Comparison of ENCODE assay signal across 2 cellular contexts in the genomic region with DNA sequence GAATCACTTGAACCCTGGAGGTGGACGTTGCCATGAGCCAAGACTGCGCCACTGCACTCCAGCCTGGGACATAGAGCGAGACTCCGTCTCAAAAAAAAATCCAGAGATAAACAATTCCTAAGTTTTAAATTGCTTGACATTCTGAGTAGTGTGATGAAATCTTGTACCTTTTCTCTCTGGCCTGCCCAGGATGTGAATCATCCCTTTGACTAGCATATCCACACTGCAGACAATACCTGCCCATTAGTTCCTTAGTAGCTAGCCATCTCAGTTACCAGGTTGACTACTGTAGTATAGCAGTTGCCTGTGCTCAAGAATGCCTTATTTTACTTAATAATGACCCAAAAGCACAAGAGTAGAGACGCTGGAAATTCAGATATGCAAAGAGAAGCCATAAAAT.
A peak's percentile ranks its signal among the peaks of the same experiment; 100 is the strongest.
TF ChIP-seq lines count a peak whose summit lies in the region.

No MANE protein-coding gene starts in this region.

TF ChIP-seq in HCT116, 20 proteins besides CTCF, POLR2A, EP300 and RAD21 (continued from another document):
- TF ChIP-seq FOSL1 (IDR thresholded peaks at IDR 0.05; ENCODE audit: low read depth) (peak; percentile 46; the same call in 1 of the 2 replicates), ELF1 (IDR thresholded peaks at IDR 0.05; ENCODE audit: borderline replicate concordance, low read depth) (no peak), TCF7L2 (IDR thresholded peaks at IDR 0.05; ENCODE audit: borderline replicate concordance, extremely low read depth, insufficient read depth, insufficient read length) (no peak), CEBPB (IDR thresholded peaks at IDR 0.05; ENCODE audit: low read depth) (peak; percentile 68)
- TF ChIP-seq, protein P1, sequence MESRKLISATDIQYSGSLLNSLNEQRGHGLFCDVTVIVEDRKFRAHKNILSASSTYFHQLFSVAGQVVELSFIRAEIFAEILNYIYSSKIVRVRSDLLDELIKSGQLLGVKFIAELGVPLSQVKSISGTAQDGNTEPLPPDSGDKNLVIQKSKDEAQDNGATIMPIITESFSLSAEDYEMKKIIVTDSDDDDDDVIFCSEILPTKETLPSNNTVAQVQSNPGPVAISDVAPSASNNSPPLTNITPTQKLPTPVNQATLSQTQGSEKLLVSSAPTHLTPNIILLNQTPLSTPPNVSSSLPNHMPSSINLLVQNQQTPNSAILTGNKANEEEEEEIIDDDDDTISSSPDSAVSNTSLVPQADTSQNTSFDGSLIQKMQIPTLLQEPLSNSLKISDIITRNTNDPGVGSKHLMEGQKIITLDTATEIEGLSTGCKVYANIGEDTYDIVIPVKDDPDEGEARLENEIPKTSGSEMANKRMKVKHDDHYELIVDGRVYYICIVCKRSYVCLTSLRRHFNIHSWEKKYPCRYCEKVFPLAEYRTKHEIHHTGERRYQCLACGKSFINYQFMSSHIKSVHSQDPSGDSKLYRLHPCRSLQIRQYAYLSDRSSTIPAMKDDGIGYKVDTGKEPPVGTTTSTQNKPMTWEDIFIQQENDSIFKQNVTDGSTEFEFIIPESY (IDR thresholded peaks at IDR 0.05; ENCODE audit: extremely low read depth, insufficient replicate concordance, low read length): no peak
- TF ChIP-seq, protein P2, sequence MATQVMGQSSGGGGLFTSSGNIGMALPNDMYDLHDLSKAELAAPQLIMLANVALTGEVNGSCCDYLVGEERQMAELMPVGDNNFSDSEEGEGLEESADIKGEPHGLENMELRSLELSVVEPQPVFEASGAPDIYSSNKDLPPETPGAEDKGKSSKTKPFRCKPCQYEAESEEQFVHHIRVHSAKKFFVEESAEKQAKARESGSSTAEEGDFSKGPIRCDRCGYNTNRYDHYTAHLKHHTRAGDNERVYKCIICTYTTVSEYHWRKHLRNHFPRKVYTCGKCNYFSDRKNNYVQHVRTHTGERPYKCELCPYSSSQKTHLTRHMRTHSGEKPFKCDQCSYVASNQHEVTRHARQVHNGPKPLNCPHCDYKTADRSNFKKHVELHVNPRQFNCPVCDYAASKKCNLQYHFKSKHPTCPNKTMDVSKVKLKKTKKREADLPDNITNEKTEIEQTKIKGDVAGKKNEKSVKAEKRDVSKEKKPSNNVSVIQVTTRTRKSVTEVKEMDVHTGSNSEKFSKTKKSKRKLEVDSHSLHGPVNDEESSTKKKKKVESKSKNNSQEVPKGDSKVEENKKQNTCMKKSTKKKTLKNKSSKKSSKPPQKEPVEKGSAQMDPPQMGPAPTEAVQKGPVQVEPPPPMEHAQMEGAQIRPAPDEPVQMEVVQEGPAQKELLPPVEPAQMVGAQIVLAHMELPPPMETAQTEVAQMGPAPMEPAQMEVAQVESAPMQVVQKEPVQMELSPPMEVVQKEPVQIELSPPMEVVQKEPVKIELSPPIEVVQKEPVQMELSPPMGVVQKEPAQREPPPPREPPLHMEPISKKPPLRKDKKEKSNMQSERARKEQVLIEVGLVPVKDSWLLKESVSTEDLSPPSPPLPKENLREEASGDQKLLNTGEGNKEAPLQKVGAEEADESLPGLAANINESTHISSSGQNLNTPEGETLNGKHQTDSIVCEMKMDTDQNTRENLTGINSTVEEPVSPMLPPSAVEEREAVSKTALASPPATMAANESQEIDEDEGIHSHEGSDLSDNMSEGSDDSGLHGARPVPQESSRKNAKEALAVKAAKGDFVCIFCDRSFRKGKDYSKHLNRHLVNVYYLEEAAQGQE (IDR thresholded peaks at IDR 0.05; ENCODE audit: low read depth): no peak

TF ChIP-seq in WTC11, 78 proteins besides CTCF, POLR2A, EP300 and RAD21 (continued from another document):
- TF ChIP-seq TP53 (CRISPR knock-in tag; IDR thresholded peaks at IDR 0.05): no peak
- TF ChIP-seq, protein P3, sequence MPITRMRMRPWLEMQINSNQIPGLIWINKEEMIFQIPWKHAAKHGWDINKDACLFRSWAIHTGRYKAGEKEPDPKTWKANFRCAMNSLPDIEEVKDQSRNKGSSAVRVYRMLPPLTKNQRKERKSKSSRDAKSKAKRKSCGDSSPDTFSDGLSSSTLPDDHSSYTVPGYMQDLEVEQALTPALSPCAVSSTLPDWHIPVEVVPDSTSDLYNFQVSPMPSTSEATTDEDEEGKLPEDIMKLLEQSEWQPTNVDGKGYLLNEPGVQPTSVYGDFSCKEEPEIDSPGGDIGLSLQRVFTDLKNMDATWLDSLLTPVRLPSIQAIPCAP (CRISPR knock-in tag; IDR thresholded peaks at IDR 0.05): no peak
- TF ChIP-seq NR3C1 (CRISPR knock-in tag; conservative IDR thresholded peaks at IDR 0.05; ENCODE audit: low read depth): no peak
- TF ChIP-seq, protein P4, sequence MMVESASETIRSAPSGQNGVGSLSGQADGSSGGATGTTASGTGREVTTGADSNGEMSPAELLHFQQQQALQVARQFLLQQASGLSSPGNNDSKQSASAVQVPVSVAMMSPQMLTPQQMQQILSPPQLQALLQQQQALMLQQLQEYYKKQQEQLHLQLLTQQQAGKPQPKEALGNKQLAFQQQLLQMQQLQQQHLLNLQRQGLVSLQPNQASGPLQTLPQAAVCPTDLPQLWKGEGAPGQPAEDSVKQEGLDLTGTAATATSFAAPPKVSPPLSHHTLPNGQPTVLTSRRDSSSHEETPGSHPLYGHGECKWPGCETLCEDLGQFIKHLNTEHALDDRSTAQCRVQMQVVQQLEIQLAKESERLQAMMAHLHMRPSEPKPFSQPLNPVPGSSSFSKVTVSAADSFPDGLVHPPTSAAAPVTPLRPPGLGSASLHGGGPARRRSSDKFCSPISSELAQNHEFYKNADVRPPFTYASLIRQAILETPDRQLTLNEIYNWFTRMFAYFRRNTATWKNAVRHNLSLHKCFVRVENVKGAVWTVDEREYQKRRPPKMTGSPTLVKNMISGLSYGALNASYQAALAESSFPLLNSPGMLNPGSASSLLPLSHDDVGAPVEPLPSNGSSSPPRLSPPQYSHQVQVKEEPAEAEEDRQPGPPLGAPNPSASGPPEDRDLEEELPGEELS (CRISPR knock-in tag; IDR thresholded peaks at IDR 0.05): no peak
